In the genomic region with DNA sequence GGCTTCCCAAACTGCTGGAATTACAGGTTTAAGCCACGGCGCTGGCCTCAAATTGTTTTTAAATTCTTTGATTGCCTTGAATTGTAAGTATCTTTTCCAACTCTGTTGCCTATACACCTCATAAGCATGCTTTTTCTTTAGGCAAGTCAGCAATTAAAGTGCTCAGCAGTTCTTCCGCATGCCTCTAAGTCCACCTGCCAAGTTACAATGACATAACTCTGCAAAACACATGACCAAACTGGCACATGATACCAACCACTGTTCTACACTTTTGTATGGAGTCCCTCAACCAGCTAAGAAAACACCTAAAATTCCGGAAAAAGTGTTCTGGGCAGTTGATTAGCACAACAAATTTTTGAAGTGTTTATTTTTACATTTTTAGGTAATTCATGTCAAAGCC, we compare ENCODE assay signal across 1 cellular context.
TF ChIP-seq lines count a peak whose summit lies in the region.

No MANE protein-coding gene starts in this region.

TF ChIP-seq in WTC11, 78 proteins besides CTCF, POLR2A, EP300 and RAD21 (continued from another document):
- TF ChIP-seq ZBTB43 (CRISPR knock-in tag; IDR thresholded peaks at IDR 0.05) = no peak
